Comparison of ENCODE assay signal across 8 cellular contexts in the genomic region with DNA sequence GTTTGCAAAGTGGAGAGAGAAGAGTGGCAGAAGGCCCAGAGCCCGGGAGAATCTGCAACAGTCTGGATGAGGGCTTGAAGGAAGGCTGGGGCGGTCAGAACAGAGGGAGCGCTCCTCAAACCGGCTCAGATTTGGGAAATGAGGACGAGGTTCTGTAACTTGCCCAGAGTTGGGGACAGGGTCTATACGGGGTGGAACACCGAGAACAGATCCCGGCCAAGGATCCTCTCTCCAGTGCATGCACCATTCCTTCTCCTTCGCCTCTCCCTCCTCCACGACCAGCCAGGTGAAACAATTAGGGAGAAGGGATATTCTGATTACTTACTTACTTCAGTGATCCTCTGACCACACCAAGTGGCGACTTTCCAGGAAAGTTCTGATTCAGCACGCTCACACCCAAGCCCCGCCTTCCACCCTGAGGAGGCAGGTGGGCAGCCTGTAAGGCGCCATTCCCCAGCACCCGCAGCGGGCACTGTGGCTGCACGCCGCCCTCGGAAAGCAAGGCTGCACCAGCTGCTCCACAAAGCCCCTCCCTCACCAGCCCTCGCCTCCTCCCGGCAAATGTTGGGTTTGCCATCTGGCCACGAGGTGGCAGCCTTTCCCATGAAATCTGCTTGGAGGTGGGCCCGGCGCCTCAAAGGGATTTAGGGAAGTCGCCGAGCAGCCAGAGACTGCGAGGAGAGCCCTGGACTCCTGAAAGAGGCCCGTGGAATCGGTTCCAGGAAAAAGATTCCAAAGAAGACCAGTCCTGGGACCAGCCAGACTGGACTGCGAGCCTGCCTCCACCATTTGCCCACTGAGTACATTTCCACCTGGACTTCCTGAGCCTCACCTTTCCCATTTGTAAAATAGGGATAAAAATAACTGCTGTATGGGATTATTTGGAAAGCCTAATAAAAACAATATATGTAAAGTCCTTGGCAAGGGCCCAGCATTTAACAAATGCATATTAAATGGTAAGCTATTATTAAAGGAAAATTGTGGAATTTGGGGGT. TPM values are rescaled to one million over a fixed set of nuclear protein-coding genes. Genes with fewer than 3 reads are reported as not detected.
DNase-seq lines count a peak whose midpoint lies in the region; ATAC-seq and TF ChIP-seq lines count a peak whose summit lies in the region.

No MANE protein-coding gene starts in this region.

- peak; percentile 93 for ATAC-seq in GM19023 (IDR thresholded peaks at IDR 0.05; ENCODE audit: unreplicated experiment)
- peak; percentile 91 for ATAC-seq in HG03196 (IDR thresholded peaks at IDR 0.05; ENCODE audit: unreplicated experiment)

- peaks cover 7% of the 10 kb centered on the region for H3K27me3 Mint-ChIP-seq in chondrocyte (ENCODE audit: low read depth)

- peak; percentile 80 for DNase-seq in AG10803 (ENCODE audit: low read depth)
- DNase-seq in NCI-H2227 (lab: John Stamatoyannopoulos, UW; ENCODE audit: unreplicated experiment), result peak; percentile 93
- DNase-seq in activated CD4-positive, CD25-positive, alpha-beta regulatory T cell treated with anti-CD3 and anti-CD28 coated beads, Interleukin-2, amount 50 U/mL, for 16 hours (ENCODE audit: low read depth, low spot score), result peak; percentile 37
- DNase-seq in chondrocyte (ENCODE audit: low spot score), result no peak
- DNase-seq in kidney glomerular epithelial cell (lab: John Stamatoyannopoulos, UW), result peak; percentile 84
- DNase-seq in stimulated activated CD4-positive, alpha-beta T cell treated with anti-CD3 and anti-CD28 coated beads, Interleukin-15, amount 100 ng/mL, for 48 hours (ENCODE audit: low read depth in 2 of 2), result peak; percentile 54 to 72

- H3K4me3 Mint-ChIP-seq in chondrocyte (ENCODE audit: unreplicated experiment), result peak overlapping the region; percentile 70

- H3K36me3 Mint-ChIP-seq in chondrocyte (ENCODE audit: low read depth), result no peaks in the 10 kb centered on the region

- peak overlapping the region; percentile 56 for H3K4me3 ChIP-seq in AG10803 (ENCODE audit: low read length)

- H3K27ac Mint-ChIP-seq in chondrocyte (ENCODE audit: unreplicated experiment), result peak overlapping the region; percentile 12

- peaks cover 12% of the 10 kb centered on the region for H3K4me1 Mint-ChIP-seq in chondrocyte (ENCODE audit: low read depth)

- TF ChIP-seq CTCF in AG10803 (conservative IDR thresholded peaks at IDR 0.05; ENCODE audit: low read length) (peak; percentile 88), chondrocyte (IDR thresholded peaks at IDR 0.05) (peak; percentile 100)

- H3K9me3 Mint-ChIP-seq in chondrocyte (ENCODE audit: low read depth), result no peaks in the 10 kb centered on the region

RNA-seq across cellular contexts. Expression of gene WWC1, which starts 22.2 kb away (rescaled TPM):
- 2.1 to 4.9 TPM (median 2.1 TPM) in 3 replicates for total RNA-seq in chondrocyte
